In the genomic region with DNA sequence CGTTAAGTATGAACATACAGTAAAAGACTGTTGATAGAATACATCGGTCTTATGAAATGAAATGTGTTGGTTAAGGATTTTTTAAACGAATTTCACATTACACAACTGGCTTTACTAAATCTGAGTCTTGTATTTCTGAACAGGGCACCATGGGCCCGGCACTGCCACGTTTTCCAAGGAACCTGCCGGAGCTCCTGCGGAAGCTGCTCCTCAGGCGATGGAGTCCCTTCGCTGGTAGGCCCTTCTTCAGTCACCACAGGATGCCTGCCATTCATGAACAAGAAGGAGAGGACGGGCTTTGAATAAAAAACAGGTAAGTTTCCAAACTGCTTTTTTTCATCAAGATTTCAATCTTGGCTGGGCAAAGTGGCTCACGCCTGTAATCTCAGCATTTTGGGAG, we compare ENCODE assay signal across 1 cellular context.
A peak's percentile ranks its signal among the peaks of the same experiment; 100 is the strongest.
DNase-seq lines count a peak whose midpoint lies in the region; TF ChIP-seq lines count a peak whose summit lies in the region.
"Not testable (repeated sequence)": the region's sequence is repeated elsewhere in the genome, so short reads cannot be mapped to it uniquely, and the experiment has no call there.

No MANE protein-coding gene starts in this region.

- not testable (repeated sequence) for H3K27ac ChIP-seq in esophagus muscularis mucosa (replicated peaks in 1 of 4)

- not testable (repeated sequence) for TF ChIP-seq POLR2A in esophagus muscularis mucosa (IDR thresholded peaks at IDR 0.05; ENCODE audit: low read depth)

- DNase-seq in esophagus muscularis mucosa (ENCODE audit: extremely low spot score) = peak; percentile 55

- TF ChIP-seq EP300 in esophagus muscularis mucosa (IDR thresholded peaks at IDR 0.05) = not testable (repeated sequence)

- intact Hi-C loops in esophagus muscularis mucosa (cut with DNase I) = not testable (repeated sequence)

- H3K4me1 ChIP-seq in esophagus muscularis mucosa = not testable (repeated sequence)

- WGBS in esophagus muscularis mucosa = 97% methylated on average over 11 of the region's 11 CpGs

- H3K9me3 ChIP-seq in esophagus muscularis mucosa = not testable (repeated sequence)

- not testable (repeated sequence) for H3K36me3 ChIP-seq in esophagus muscularis mucosa

- not testable (repeated sequence) for H3K4me3 ChIP-seq in esophagus muscularis mucosa

- not testable (repeated sequence) for H3K27me3 ChIP-seq in esophagus muscularis mucosa

- TF ChIP-seq CTCF in esophagus muscularis mucosa (IDR thresholded peaks at IDR 0.05) = not testable (repeated sequence)
